Comparison of ENCODE assay signal across 1 cellular context in the genomic region with DNA sequence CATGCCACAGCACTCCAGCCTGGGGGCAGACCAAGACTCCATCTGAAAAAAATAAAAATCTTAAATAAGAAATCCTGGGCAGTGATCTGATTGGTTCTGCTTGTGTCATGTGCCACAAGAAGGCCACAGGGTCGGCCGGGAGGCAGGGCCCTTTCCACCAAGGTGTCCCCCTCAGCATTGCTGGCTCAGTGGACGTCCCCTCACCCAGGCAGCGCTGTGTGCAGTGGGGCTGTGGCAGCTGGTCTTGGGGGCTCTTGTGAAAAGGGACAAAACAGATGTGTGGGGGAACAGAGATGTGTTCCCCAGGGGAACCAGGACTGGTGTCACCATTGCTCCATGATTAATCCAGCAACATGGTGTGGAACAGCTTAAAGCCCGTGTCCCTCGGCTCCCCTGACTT.
TF ChIP-seq lines count a peak whose summit lies in the region.

No MANE protein-coding gene starts in this region.

TF ChIP-seq in IMR-90, 13 proteins besides CTCF, POLR2A, EP300 and RAD21:
- TF ChIP-seq, protein P1, sequence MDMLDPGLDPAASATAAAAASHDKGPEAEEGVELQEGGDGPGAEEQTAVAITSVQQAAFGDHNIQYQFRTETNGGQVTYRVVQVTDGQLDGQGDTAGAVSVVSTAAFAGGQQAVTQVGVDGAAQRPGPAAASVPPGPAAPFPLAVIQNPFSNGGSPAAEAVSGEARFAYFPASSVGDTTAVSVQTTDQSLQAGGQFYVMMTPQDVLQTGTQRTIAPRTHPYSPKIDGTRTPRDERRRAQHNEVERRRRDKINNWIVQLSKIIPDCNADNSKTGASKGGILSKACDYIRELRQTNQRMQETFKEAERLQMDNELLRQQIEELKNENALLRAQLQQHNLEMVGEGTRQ (IDR thresholded peaks at IDR 0.05; ENCODE audit: low read depth, low read length): no peak
- no peak for TF ChIP-seq MXI1 (IDR thresholded peaks at IDR 0.05; ENCODE audit: borderline replicate concordance, low read depth, low read length)
- TF ChIP-seq BHLHE40 (IDR thresholded peaks at IDR 0.05; ENCODE audit: low read depth, low read length): no peak
- TF ChIP-seq MAZ (IDR thresholded peaks at IDR 0.05; ENCODE audit: borderline replicate concordance, low read depth, low read length): no peak
- no peak for TF ChIP-seq NFE2L2 (IDR thresholded peaks at IDR 0.05; ENCODE audit: low read depth, low read length)
- TF ChIP-seq SMC3 (IDR thresholded peaks at IDR 0.05; ENCODE audit: low read depth, low read length): no peak
- TF ChIP-seq CEBPB (IDR thresholded peaks at IDR 0.05; ENCODE audit: low read depth, low read length): no peak
- no peak for TF ChIP-seq ELK1 (IDR thresholded peaks at IDR 0.05; ENCODE audit: borderline replicate concordance, low read depth, low read length)
- no peak for TF ChIP-seq MAFK (IDR thresholded peaks at IDR 0.05; ENCODE audit: low read depth, low read length)
- TF ChIP-seq CHD1 (IDR thresholded peaks at IDR 0.05; ENCODE audit: low read depth, low read length): no peak
- TF ChIP-seq RFX5 (IDR thresholded peaks at IDR 0.05; ENCODE audit: low read depth, low read length): no peak
